Comparison of ENCODE assay signal across 8 cellular contexts in the genomic region with DNA sequence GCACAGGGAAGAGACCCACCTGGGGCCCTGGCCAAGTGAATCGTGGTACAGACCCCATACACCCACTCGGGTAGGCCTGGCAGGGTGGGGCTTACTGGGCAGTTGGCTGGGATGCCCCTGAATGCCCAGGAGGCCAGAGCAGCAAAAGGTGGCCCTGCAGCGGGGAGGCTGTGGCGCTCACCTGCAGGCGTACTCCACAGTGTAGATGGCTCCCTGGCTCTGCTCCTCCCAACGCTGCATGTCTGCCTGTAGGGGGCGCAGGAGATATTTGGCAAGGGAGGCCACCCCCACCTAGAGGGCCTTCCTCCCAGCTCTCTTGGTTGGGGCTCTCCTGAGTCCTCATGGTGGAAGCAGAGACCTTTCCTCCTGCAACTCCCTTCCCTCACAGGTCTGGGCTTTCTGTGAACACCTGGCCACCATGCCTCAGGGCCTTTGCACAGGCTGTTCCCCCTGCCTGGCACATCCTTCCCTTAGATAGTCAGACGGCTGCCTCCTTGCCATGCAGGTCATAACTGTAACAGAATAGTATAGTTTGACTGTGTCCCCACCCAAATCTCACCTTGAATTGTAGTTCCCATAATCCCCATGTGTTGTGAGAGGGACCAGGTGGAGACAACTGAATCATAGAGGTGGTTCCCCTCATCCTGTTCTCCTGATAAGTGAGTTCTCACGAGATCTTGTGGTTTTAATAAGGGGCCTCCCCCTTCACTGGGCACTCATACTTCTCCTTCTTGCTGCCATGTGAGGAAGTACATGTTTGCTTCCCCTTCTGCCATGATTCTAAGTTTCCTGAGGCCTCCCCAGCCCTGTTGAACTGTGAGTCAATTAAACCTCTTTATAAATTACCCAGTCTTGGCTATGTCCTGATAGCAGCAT. TPM values are rescaled to one million over a fixed set of nuclear protein-coding genes. Genes with fewer than 3 reads are reported as not detected.
DNase-seq lines count a peak whose midpoint lies in the region; ATAC-seq lines count a peak whose summit lies in the region.

No MANE protein-coding gene starts in this region.

- intact Hi-C loops in CD4-positive, alpha-beta memory T cell (cut with micrococcal nuclease): loop anchor here (1.0 kb wide), 3 partner anchors 39 to 304 kb away; a partner anchor contains a TSS

- no peak for ATAC-seq in HG02870 (IDR thresholded peaks at IDR 0.05; ENCODE audit: unreplicated experiment)

- H3K9me3 ChIP-seq in CD4-positive, alpha-beta memory T cell (ENCODE audit: control insufficient read depth in 1 of 2, low read length in 2 of 2): no peaks in the 10 kb centered on the region

- POLR2A ChIA-PET in CD4-positive, alpha-beta memory T cell (lab: Charles Lee; ENCODE audit: partially characterized antibody): interaction anchor here (1.0 kb wide), 1 partner anchor 304 kb away, joined by 4 read pairs; no protein-coding TSS in a partner anchor

- no peaks in the 10 kb centered on the region for H3K9me3 Mint-ChIP-seq in CD4-positive, alpha-beta memory T cell

- no peak overlapping the region for H3K4me3 ChIP-seq in CD4-positive, alpha-beta memory T cell (ENCODE audit: low read length in 2 of 2)

- no peak overlapping the region for H3K27ac ChIP-seq in CD4-positive, alpha-beta memory T cell (ENCODE audit: low read depth, low read length)

- H3K4me1 Mint-ChIP-seq in CD4-positive, alpha-beta memory T cell: peaks cover 11 to 33% (median 24%) of the 10 kb centered on the region in 4 donors

- no peaks in the 10 kb centered on the region for H3K27me3 Mint-ChIP-seq in CD4-positive, alpha-beta memory T cell

- H3K36me3 ChIP-seq in CD4-positive, alpha-beta memory T cell (ENCODE audit: insufficient read depth, low read length): peaks cover 3% of the 10 kb centered on the region

- peaks cover 21% of the 10 kb centered on the region for H3K4me1 ChIP-seq in CD4-positive, alpha-beta memory T cell (ENCODE audit: insufficient read depth, low read length)

- H3K36me3 Mint-ChIP-seq in CD4-positive, alpha-beta memory T cell: peaks cover 22 to 24% of the 10 kb centered on the region in 2 donors

- no peaks in the 10 kb centered on the region for H3K27me3 ChIP-seq in CD4-positive, alpha-beta memory T cell (ENCODE audit: insufficient read depth, low read length)

- CTCF ChIA-PET in CD4-positive, alpha-beta memory T cell (lab: Charles Lee; ENCODE audit: partially characterized antibody): interaction anchor here (0.6 to 4.7 kb wide), 7 partner anchors 9 to 305 kb away, joined by 3 to 22 read pairs (median 4); a partner anchor contains a TSS

- DNase-seq in CD4-positive, alpha-beta memory T cell: peak; percentile 64 to 69 (median 66)
- DNase-seq in HT1080 (ENCODE audit: low read depth) (peak; percentile 19), SKM-1 (lab: John Stamatoyannopoulos, UW; ENCODE audit: unreplicated experiment) (peak; percentile 85), inferior parietal cortex (ENCODE audit: extremely low spot score) (peak; percentile 13), NCI-H2107 treated with DMSO at 0.1 percent for 48 hours (lab: John Stamatoyannopoulos, UW; ENCODE audit: unreplicated experiment) (no peak)
- DNase-seq in activated naive CD4-positive, alpha-beta T cell treated with anti-CD3 and anti-CD28 coated beads, Interleukin-2, amount 50 U/mL, for 16 hours: peak; percentile 68
- peak; percentile 33 for DNase-seq in stimulated activated CD8-positive, alpha-beta memory T cell treated with anti-CD3 and anti-CD28 coated beads, Interleukin-12 subunit alpha, Interleukin-12 subunit beta, amount 100 ng/mL, for 4 hours (ENCODE audit: low read depth)

- peak overlapping the region in 5 of 7 donors; percentile 55 to 81 (median 65) for H3K27ac Mint-ChIP-seq in CD4-positive, alpha-beta memory T cell

- H3K4me3 Mint-ChIP-seq in CD4-positive, alpha-beta memory T cell: peak overlapping the region in 2 of 8 donors; percentile 29 to 52

RNA-seq across cellular contexts. Expression of a gene that starts 5.9 kb away (rescaled TPM):
- total RNA-seq in CD4-positive, alpha-beta memory T cell: 10 to 100 TPM; 36.0 to 41.2 TPM
- 10 to 100 TPM; 24.4 to 29.2 TPM for polyA plus RNA-seq in CD4-positive, alpha-beta memory T cell
- total RNA-seq in HT1080 (2014; rRNA removed; shearing (Covaris generic)): 34.6 and 44.1 TPM in 2 replicates
- polyA plus RNA-seq in HT1080 (2015; cell fraction: cytosol; rRNA removed): 25.8 and 31.2 TPM in 2 replicates
- 16.8 and 18.5 TPM in 2 replicates for polyA plus RNA-seq in HT1080 (2015; cell fraction: nucleus; rRNA removed)

RNA-seq across cellular contexts. Expression of a gene that starts 6.0 kb away (rescaled TPM):
- 10 to 100 TPM; 69.5 to 77.2 TPM for total RNA-seq in CD4-positive, alpha-beta memory T cell
- 10 to 100 TPM; 67.6 to 81.4 TPM for polyA plus RNA-seq in CD4-positive, alpha-beta memory T cell
- total RNA-seq in HT1080 (2014; rRNA removed; shearing (Covaris generic)): 80.2 and 103 TPM in 2 replicates
- 37.0 and 39.6 TPM in 2 replicates for polyA plus RNA-seq in HT1080 (2015; cell fraction: cytosol; rRNA removed)
- 63.2 and 70.4 TPM in 2 replicates for polyA plus RNA-seq in HT1080 (2015; cell fraction: nucleus; rRNA removed)

RNA-seq across cellular contexts. Expression of a gene that starts 16.0 kb away (rescaled TPM):
- 1 to 10 TPM; 3.1 to 5.2 TPM for total RNA-seq in CD4-positive, alpha-beta memory T cell
- under 1 TPM in 1 of 2 donors, not detected in 1; 0.71 TPM for polyA plus RNA-seq in CD4-positive, alpha-beta memory T cell
- total RNA-seq in HT1080 (2014; rRNA removed; shearing (Covaris generic)): not detected in 2 replicates
- 0.05 and 0.10 TPM in 2 replicates for polyA plus RNA-seq in HT1080 (2015; cell fraction: cytosol; rRNA removed)
- polyA plus RNA-seq in HT1080 (2015; cell fraction: nucleus; rRNA removed): 0.56 and 0.88 TPM in 2 replicates

RNA-seq across cellular contexts. Expression of a gene that starts 17.1 kb away (rescaled TPM):
- 10 to 100 TPM; 25.1 to 28.6 TPM for total RNA-seq in CD4-positive, alpha-beta memory T cell
- polyA plus RNA-seq in CD4-positive, alpha-beta memory T cell: 10 to 100 TPM; 32.0 to 33.2 TPM
- 25.4 and 27.3 TPM in 2 replicates for total RNA-seq in HT1080 (2014; rRNA removed; shearing (Covaris generic))
- polyA plus RNA-seq in HT1080 (2015; cell fraction: cytosol; rRNA removed): 19.5 and 22.0 TPM in 2 replicates
- polyA plus RNA-seq in HT1080 (2015; cell fraction: nucleus; rRNA removed): 25.8 and 29.7 TPM in 2 replicates

RNA-seq across cellular contexts. Expression of a gene that starts 25.7 kb away (rescaled TPM):
- total RNA-seq in CD4-positive, alpha-beta memory T cell: not detected
- not detected for polyA plus RNA-seq in CD4-positive, alpha-beta memory T cell
- 0.03 TPM in 1 of 2 replicates, not detected in the other for total RNA-seq in HT1080 (2014; rRNA removed; shearing (Covaris generic))
- not detected in 2 replicates for polyA plus RNA-seq in HT1080 (2015; cell fraction: cytosol; rRNA removed)
- polyA plus RNA-seq in HT1080 (2015; cell fraction: nucleus; rRNA removed): 0.05 TPM in 1 of 2 replicates, not detected in the other
